ENCODE assay signal across 1 cellular context in the genomic region with DNA sequence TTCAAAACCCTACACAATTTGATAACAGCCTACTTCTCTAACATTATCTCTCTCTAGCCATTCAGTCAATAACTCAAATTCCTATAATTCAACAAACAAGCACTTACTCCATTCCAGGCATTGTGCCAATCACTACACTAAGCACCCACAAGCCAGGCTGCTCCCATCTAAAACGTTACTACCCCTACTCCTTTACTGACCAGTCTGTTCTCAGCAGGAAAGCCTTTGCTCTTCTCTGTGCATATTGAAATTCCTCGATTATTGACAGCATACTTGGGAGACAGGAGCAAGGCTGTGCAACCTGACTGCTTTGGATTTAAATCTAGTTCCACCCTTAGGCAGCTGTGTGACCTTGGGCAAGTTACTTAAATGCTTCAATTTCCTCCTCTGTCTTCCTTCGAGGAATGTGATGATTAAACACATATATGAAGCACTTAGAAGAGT.
TF ChIP-seq lines count a peak whose summit lies in the region.

No MANE protein-coding gene starts in this region.

TF ChIP-seq in HepG2, 621 proteins besides CTCF, POLR2A, EP300 and RAD21 (continued from another document):
- TF ChIP-seq, protein P1, sequence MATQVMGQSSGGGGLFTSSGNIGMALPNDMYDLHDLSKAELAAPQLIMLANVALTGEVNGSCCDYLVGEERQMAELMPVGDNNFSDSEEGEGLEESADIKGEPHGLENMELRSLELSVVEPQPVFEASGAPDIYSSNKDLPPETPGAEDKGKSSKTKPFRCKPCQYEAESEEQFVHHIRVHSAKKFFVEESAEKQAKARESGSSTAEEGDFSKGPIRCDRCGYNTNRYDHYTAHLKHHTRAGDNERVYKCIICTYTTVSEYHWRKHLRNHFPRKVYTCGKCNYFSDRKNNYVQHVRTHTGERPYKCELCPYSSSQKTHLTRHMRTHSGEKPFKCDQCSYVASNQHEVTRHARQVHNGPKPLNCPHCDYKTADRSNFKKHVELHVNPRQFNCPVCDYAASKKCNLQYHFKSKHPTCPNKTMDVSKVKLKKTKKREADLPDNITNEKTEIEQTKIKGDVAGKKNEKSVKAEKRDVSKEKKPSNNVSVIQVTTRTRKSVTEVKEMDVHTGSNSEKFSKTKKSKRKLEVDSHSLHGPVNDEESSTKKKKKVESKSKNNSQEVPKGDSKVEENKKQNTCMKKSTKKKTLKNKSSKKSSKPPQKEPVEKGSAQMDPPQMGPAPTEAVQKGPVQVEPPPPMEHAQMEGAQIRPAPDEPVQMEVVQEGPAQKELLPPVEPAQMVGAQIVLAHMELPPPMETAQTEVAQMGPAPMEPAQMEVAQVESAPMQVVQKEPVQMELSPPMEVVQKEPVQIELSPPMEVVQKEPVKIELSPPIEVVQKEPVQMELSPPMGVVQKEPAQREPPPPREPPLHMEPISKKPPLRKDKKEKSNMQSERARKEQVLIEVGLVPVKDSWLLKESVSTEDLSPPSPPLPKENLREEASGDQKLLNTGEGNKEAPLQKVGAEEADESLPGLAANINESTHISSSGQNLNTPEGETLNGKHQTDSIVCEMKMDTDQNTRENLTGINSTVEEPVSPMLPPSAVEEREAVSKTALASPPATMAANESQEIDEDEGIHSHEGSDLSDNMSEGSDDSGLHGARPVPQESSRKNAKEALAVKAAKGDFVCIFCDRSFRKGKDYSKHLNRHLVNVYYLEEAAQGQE (IDR thresholded peaks at IDR 0.05; ENCODE audit: borderline replicate concordance in 1 of 2, low read depth in 1 of 2, low read length in 2 of 2), result no peak
- TF ChIP-seq, protein P2, sequence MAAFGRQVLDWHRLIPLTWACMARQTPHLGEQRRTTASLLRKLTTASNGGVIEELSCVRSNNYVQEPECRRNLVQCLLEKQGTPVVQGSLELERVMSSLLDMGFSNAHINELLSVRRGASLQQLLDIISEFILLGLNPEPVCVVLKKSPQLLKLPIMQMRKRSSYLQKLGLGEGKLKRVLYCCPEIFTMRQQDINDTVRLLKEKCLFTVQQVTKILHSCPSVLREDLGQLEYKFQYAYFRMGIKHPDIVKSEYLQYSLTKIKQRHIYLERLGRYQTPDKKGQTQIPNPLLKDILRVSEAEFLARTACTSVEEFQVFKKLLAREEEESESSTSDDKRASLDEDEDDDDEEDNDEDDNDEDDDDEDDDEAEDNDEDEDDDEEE (CRISPR knock-in tag; IDR thresholded peaks at IDR 0.05), result no peak
- no peak for TF ChIP-seq CCAR2 (optimal IDR thresholded peaks at IDR 0.05; ENCODE audit: low read depth, low read length)
- TF ChIP-seq ZNF569 (CRISPR knock-in tag; IDR thresholded peaks at IDR 0.05; ENCODE audit: borderline replicate concordance), result no peak
- TF ChIP-seq ZNF644 (CRISPR knock-in tag; IDR thresholded peaks at IDR 0.05; ENCODE audit: low read depth), result no peak
- TF ChIP-seq WIZ (CRISPR knock-in tag; IDR thresholded peaks at IDR 0.05), result no peak
- TF ChIP-seq THYN1 (CRISPR knock-in tag; IDR thresholded peaks at IDR 0.05; ENCODE audit: borderline replicate concordance, low read depth), result no peak
- no peak for TF ChIP-seq TCF12 (IDR thresholded peaks at IDR 0.05)
- no peak for TF ChIP-seq TCF12 (CRISPR knock-in tag; IDR thresholded peaks at IDR 0.05)
